8 cellular contexts compared by ENCODE assay signal in genomic region chr17:67528751-67529436, GRCh38.
DNase-seq lines count a peak whose midpoint lies in the region; ATAC-seq and TF ChIP-seq lines count a peak whose summit lies in the region.

No MANE protein-coding gene starts in this region.

- no peak overlapping the region for H3K4me3 Mint-ChIP-seq in stimulated activated naive CD8-positive, alpha-beta T cell treated with anti-CD3 and anti-CD28 coated beads, Interleukin-15, amount 100 ng/mL, for 72 hours

- H3K27me3 Mint-ChIP-seq in stimulated activated naive CD8-positive, alpha-beta T cell treated with anti-CD3 and anti-CD28 coated beads, Interleukin-15, amount 100 ng/mL, for 72 hours: no peaks in the 10 kb centered on the region

- DNase-seq in DMS 273 treated with DMSO at 0.1 percent for 48 hours (lab: John Stamatoyannopoulos, UW) (peak; percentile 38), NCI-H2196 treated with DMSO at 0.1 percent for 48 hours (lab: John Stamatoyannopoulos, UW; ENCODE audit: unreplicated experiment) (peak; percentile 89), choroid plexus epithelial cell (ENCODE audit: low read depth) (peak; percentile 73), left kidney (ENCODE audit: low read depth, low spot score) (peak; percentile 94), substantia nigra (lab: John Stamatoyannopoulos, UW) (peak in 48 of 49 donors; percentile 16 to 90 (median 66)), T-helper 2 cell (no peak)
- DNase-seq in stimulated activated naive CD8-positive, alpha-beta T cell treated with anti-CD3 and anti-CD28 coated beads, Interleukin-15, amount 100 ng/mL, for 72 hours: no peak

- ATAC-seq in stimulated activated naive CD8-positive, alpha-beta T cell treated with anti-CD3 and anti-CD28 coated beads, Interleukin-15, amount 100 ng/mL, for 72 hours: no peak
- ATAC-seq in HG03469 (IDR thresholded peaks at IDR 0.05; ENCODE audit: unreplicated experiment): no peak

- H3K27ac ChIP-seq in substantia nigra (ENCODE audit: low read depth, low read length, poor library complexity, severe bottlenecking): peak overlapping the region; percentile 12

- peak overlapping the region; percentile 57 for H3K4me3 ChIP-seq in choroid plexus epithelial cell (ENCODE audit: low read depth, low read length)

- no peak overlapping the region for H3K27ac Mint-ChIP-seq in stimulated activated naive CD8-positive, alpha-beta T cell treated with anti-CD3 and anti-CD28 coated beads, Interleukin-15, amount 100 ng/mL, for 72 hours

- TF ChIP-seq CTCF in choroid plexus epithelial cell (conservative IDR thresholded peaks at IDR 0.05; ENCODE audit: low read depth, low read length): no peak

- H3K9me3 Mint-ChIP-seq in stimulated activated naive CD8-positive, alpha-beta T cell treated with anti-CD3 and anti-CD28 coated beads, Interleukin-15, amount 100 ng/mL, for 72 hours: no peaks in the 10 kb centered on the region

- peaks cover 43% of the 10 kb centered on the region for H3K4me1 Mint-ChIP-seq in stimulated activated naive CD8-positive, alpha-beta T cell treated with anti-CD3 and anti-CD28 coated beads, Interleukin-15, amount 100 ng/mL, for 72 hours

Comparison
In these comparisons a context has a peak if more than half of its experiments do, and no peak if none do; other contexts are left out.
1. DNase-seq: peak in DMS 273 treated with DMSO at 0.1 percent for 48 hours (single experiment), NCI-H2196 treated with DMSO at 0.1 percent for 48 hours (single experiment), choroid plexus epithelial cell (single experiment), left kidney (single experiment) and substantia nigra (48 of 49); none in stimulated activated naive CD8-positive, alpha-beta T cell treated with anti-CD3 and anti-CD28 coated beads, Interleukin-15, amount 100 ng/mL, for 72 hours (0 of 2) and T-helper 2 cell (0 of 5).